ENCODE assay signal across 8 cellular contexts in genomic region chr5:133111299-133111698, GRCh38. TPM values are rescaled to one million over a fixed set of nuclear protein-coding genes. Genes with fewer than 3 reads are reported as not detected.
DNase-seq lines count a peak whose midpoint lies in the region; ATAC-seq, FAIRE-seq and TF ChIP-seq lines count a peak whose summit lies in the region.

No MANE protein-coding gene starts in this region.

- POLR2A ChIA-PET in MCF 10A (lab: Yijun Ruan, JAX) = interaction anchor here (0.6 to 4.9 kb wide), 12 partner anchors 16 to 834 kb away, joined by 3 to 32 read pairs (median 4); no protein-coding TSS in a partner anchor

- intact Hi-C loops in MCF 10A (cut with micrococcal nuclease) = loop anchor here (1.0 kb wide), 9 partner anchors 119 to 833 kb away; no protein-coding TSS in a partner anchor

- no peaks in the 10 kb centered on the region; the same call in 1 of the 2 replicates for H3K36me3 ChIP-seq in WERI-Rb-1

- peak; percentile 84 for TF ChIP-seq CTCF in WERI-Rb-1 (IDR thresholded peaks at IDR 0.05; ENCODE audit: low read depth, low read length)
- TF ChIP-seq CTCF in MCF 10A (IDR thresholded peaks at IDR 0.05; ENCODE audit: unreplicated experiment) = peak; percentile 99

- peak; percentile 60 for FAIRE-seq in H54 (lab: Jason Lieb, UNC)

- CTCF ChIA-PET in MCF 10A (lab: Yijun Ruan, JAX) = interaction anchor here (0.6 to 6.0 kb wide), 82 partner anchors 8 to 1116 kb away, joined by 3 to 141 read pairs (median 4); no protein-coding TSS in a partner anchor

- ATAC-seq in GM21717 (IDR thresholded peaks at IDR 0.05; ENCODE audit: unreplicated experiment) = no peak

- peaks cover 10% of the 10 kb centered on the region for H3K36me3 Mint-ChIP-seq in MCF 10A (ENCODE audit: insufficient read depth, unreplicated experiment)

- no peaks in the 10 kb centered on the region for H3K27me3 Mint-ChIP-seq in MCF 10A (ENCODE audit: insufficient read depth, unreplicated experiment)

- H3K9me3 ChIP-seq in WERI-Rb-1 (ENCODE audit: severe bottlenecking) = peaks cover 3% of the 10 kb centered on the region

- TF ChIP-seq POLR2A in H54 (IDR thresholded peaks at IDR 0.05; ENCODE audit: low read depth, low read length) = no peak

- no peaks in the 10 kb centered on the region for H3K27me3 ChIP-seq in WERI-Rb-1 (ENCODE audit: insufficient read depth, low read depth, severe bottlenecking)

- H3K4me3 ChIP-seq in WERI-Rb-1 (ENCODE audit: low read depth, low read length) = no peak overlapping the region

- H3K9me3 Mint-ChIP-seq in MCF 10A (ENCODE audit: unreplicated experiment) = no peaks in the 10 kb centered on the region

- DNase-seq in CMK (ENCODE audit: low read depth) (peak; percentile 31), H54 (ENCODE audit: insufficient read length, low spot score) (peak; percentile 80), NCI-H2196 treated with DMSO at 0.1 percent for 48 hours (lab: John Stamatoyannopoulos, UW; ENCODE audit: unreplicated experiment) (peak; percentile 51), WERI-Rb-1 (peak; percentile 87), MCF 10A (ENCODE audit: unreplicated experiment) (peak; percentile 92), inferior parietal cortex (ENCODE audit: extremely low spot score) (peak; percentile 92)
- peak; percentile 59 to 76 for DNase-seq in stimulated activated CD4-positive, alpha-beta T cell treated with anti-CD3 and anti-CD28 coated beads, Interleukin-15, amount 100 ng/mL, for 1 hour (ENCODE audit: low read depth in 1 of 2, low spot score in 1 of 2)

- no peak overlapping the region for H3K27ac Mint-ChIP-seq in MCF 10A (ENCODE audit: low read depth, unreplicated experiment)

- H3K27ac ChIP-seq in WERI-Rb-1 = no peak overlapping the region

- BruUV-seq in MCF 10A (replicated peaks; lab: Mats Ljungman, UMichigan) = no TSS peak

- no peak overlapping the region for H3K4me3 Mint-ChIP-seq in MCF 10A (ENCODE audit: unreplicated experiment)

- H3K4me1 Mint-ChIP-seq in MCF 10A (ENCODE audit: insufficient read depth, unreplicated experiment) = peaks cover 24% of the 10 kb centered on the region

RNA-seq across cellular contexts. Expression of gene HSPA4, which starts 59.5 kb away (rescaled TPM):
- 173 and 218 TPM in 2 replicates for total RNA-seq in MCF 10A (2022)

Comparison
In these comparisons a context has a peak if more than half of its experiments do, and no peak if none do; other contexts are left out.
1. DNase-seq: peak in every context shown above with its lines; median percentile 92 in MCF 10A; 92 in inferior parietal cortex; 87 in WERI-Rb-1; 80 in H54; 68 in stimulated activated CD4-positive, alpha-beta T cell treated with anti-CD3 and anti-CD28 coated beads, Interleukin-15, amount 100 ng/mL, for 1 hour; 51 in NCI-H2196 treated with DMSO at 0.1 percent for 48 hours; 31 in CMK.